ENCODE assay signal across 20 cellular contexts in the genomic region with DNA sequence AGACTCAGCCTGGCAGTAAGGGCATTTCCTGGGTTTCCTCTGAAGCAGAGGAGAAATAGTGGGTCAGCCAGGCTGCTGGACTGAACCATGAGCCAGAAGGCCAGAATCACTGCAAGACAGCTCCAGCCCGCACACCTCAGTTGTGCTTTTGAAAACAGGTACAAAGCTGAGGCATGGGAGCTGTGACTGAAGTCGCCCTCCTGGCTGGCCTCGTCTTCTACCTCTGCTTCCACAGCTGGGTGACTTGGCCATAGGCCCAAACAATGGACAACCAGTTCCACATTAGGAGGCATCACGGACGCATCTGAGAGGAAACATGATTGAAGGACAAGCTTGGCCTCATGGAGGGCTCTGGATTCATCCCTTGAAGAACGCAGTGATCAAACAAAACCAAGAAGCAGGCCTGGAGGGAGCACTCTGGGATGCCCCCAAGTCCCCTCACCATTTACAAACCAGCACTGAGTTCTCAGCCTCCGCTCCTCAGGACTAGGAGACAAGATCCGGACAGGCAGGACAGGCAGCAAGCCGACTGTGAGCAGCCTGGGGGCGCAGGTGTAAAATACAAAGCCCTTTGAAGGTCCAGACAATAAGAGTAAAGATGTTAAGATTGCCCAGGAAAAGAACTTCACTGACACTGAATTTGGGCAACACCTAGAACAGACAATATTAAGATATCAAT.
DNase-seq lines count a peak whose midpoint lies in the region; ATAC-seq and TF ChIP-seq lines count a peak whose summit lies in the region.
"Had no signal": no experiment of that assay in that cellular context is flagged by ENCODE, and none has a peak within 500 bp of the region (broad histone marks: within the 10 kb centered on the region; RNA-seq: fewer than 3 reads in every experiment).

No MANE protein-coding gene starts in this region.

- H3K4me1 Mint-ChIP-seq in chondrocyte (ENCODE audit: low read depth), result peaks cover 47% of the 10 kb centered on the region
- peaks cover 38% of the 10 kb centered on the region for H3K4me1 Mint-ChIP-seq in nephron progenitor cell
- H3K4me1 Mint-ChIP-seq in type B pancreatic cell (ENCODE audit: unreplicated experiment), result peaks cover 5% of the 10 kb centered on the region

- peaks cover 0 to 12% of the 10 kb centered on the region in 2 donors for H3K36me3 Mint-ChIP-seq in activated naive CD4-positive, alpha-beta T cell treated with anti-CD3 and anti-CD28 coated beads, Interleukin-2, amount 50 U/mL, for 72 hours
- H3K36me3 Mint-ChIP-seq in chondrocyte (ENCODE audit: low read depth) (peaks cover 19% of the 10 kb centered on the region), nephron progenitor cell (ENCODE audit: low read depth) (peaks cover 45% of the 10 kb centered on the region), type B pancreatic cell (peaks cover 8% of the 10 kb centered on the region)

- H3K27ac Mint-ChIP-seq in activated naive CD4-positive, alpha-beta T cell treated with anti-CD3 and anti-CD28 coated beads, Interleukin-2, amount 50 U/mL, for 72 hours, result peak overlapping the region; percentile 14 to 51
- H3K27ac Mint-ChIP-seq in chondrocyte (ENCODE audit: unreplicated experiment) (peak overlapping the region; percentile 29), nephron progenitor cell (peak overlapping the region; percentile 74), type B pancreatic cell (peak overlapping the region; percentile 29)
- H3K27ac Mint-ChIP-seq: mesothelial cell of epicardium; stimulated activated naive CD8-positive, alpha-beta T cell treated with anti-CD3 and anti-CD28 coated beads, Interleukin-15, amount 100 ng/mL, for 72 hours had no signal

- H3K4me3 Mint-ChIP-seq in chondrocyte (ENCODE audit: unreplicated experiment) (no peak overlapping the region), nephron progenitor cell (no peak overlapping the region), type B pancreatic cell (no peak overlapping the region)
- H3K4me3 Mint-ChIP-seq: activated naive CD8-positive, alpha-beta T cell treated with anti-CD3 and anti-CD28 coated beads, Interleukin-2, amount 10 ng/mL, durations not matched to agents 7 days and 5 days; B cell; mesothelial cell of epicardium; naive thymus-derived CD8-positive, alpha-beta T cell; stimulated activated naive CD8-positive, alpha-beta T cell treated with anti-CD3 and anti-CD28 coated beads, Interleukin-15, amount 100 ng/mL, for 72 hours had no signal

- TF ChIP-seq CTCF in chondrocyte (IDR thresholded peaks at IDR 0.05), result no peak
- no peak for TF ChIP-seq CTCF in nephron progenitor cell (IDR thresholded peaks at IDR 0.05)
- TF ChIP-seq CTCF in type B pancreatic cell (conservative IDR thresholded peaks at IDR 0.05), result no peak

- no peaks in the 10 kb centered on the region for H3K9me3 Mint-ChIP-seq in activated naive CD4-positive, alpha-beta T cell treated with anti-CD3 and anti-CD28 coated beads, Interleukin-2, amount 50 U/mL, for 72 hours
- H3K9me3 Mint-ChIP-seq in chondrocyte (ENCODE audit: low read depth) (no peaks in the 10 kb centered on the region), nephron progenitor cell (no peaks in the 10 kb centered on the region), type B pancreatic cell (no peaks in the 10 kb centered on the region)
- H3K9me3 Mint-ChIP-seq: activated naive CD8-positive, alpha-beta T cell treated with anti-CD3 and anti-CD28 coated beads, Interleukin-2, amount 10 ng/mL, durations not matched to agents 7 days and 5 days; mesothelial cell of epicardium; naive thymus-derived CD8-positive, alpha-beta T cell; stimulated activated naive CD8-positive, alpha-beta T cell treated with anti-CD3 and anti-CD28 coated beads, Interleukin-15, amount 100 ng/mL, for 72 hours had no signal

- no peak for DNase-seq in activated naive CD4-positive, alpha-beta T cell treated with anti-CD3 and anti-CD28 coated beads, Interleukin-2, amount 50 U/mL, for 72 hours (ENCODE audit: low spot score in 2 of 2)
- DNase-seq in activated naive CD4-positive, alpha-beta T cell treated with anti-CD3 and anti-CD28 coated beads, Interleukin-2, amount 50 U/mL, for 16 hours, result no peak
- DNase-seq in chondrocyte (ENCODE audit: low spot score) (no peak), nephron progenitor cell (no peak), type B pancreatic cell (ENCODE audit: extremely low spot score, unreplicated experiment) (no peak), NCI-H446 (lab: John Stamatoyannopoulos, UW) (no peak)
- DNase-seq in stimulated activated CD4-positive, alpha-beta T cell treated with anti-CD3 and anti-CD28 coated beads, Interleukin-4, amount 100 ng/mL, for 1 hour, result no peak
- DNase-seq: activated CD4-positive, CD25-positive, alpha-beta regulatory T cell treated with anti-CD3 and anti-CD28 coated beads, Interleukin-2, amount 50 U/mL, for 72 hours; activated naive CD8-positive, alpha-beta T cell treated with anti-CD3 and anti-CD28 coated beads, Interleukin-2, amount 10 ng/mL, durations not matched to agents 7 days and 5 days; cerebellar nuclear complex; DMS79; effector CD8-positive, alpha-beta T cell; foreskin keratinocyte; NCI-H526 treated with DMSO at 0.1 percent for 48 hours; stimulated activated naive CD8-positive, alpha-beta T cell treated with anti-CD3 and anti-CD28 coated beads, Interleukin-15, amount 100 ng/mL, for 72 hours; T-helper 1 cell had no signal

- ATAC-seq in activated naive CD4-positive, alpha-beta T cell treated with anti-CD3 and anti-CD28 coated beads, Interleukin-2, amount 50 U/mL, for 72 hours, result no peak
- ATAC-seq in GM21423 (IDR thresholded peaks at IDR 0.05; ENCODE audit: unreplicated experiment), result no peak

- H3K27me3 Mint-ChIP-seq in chondrocyte (ENCODE audit: low read depth) (no peaks in the 10 kb centered on the region), nephron progenitor cell (ENCODE audit: low read depth, poor library complexity) (peaks cover 6% of the 10 kb centered on the region), type B pancreatic cell (no peaks in the 10 kb centered on the region)
- H3K27me3 Mint-ChIP-seq: activated naive CD8-positive, alpha-beta T cell treated with anti-CD3 and anti-CD28 coated beads, Interleukin-2, amount 10 ng/mL, durations not matched to agents 7 days and 5 days; B cell; naive thymus-derived CD8-positive, alpha-beta T cell; stimulated activated naive CD8-positive, alpha-beta T cell treated with anti-CD3 and anti-CD28 coated beads, Interleukin-15, amount 100 ng/mL, for 72 hours had no signal
